ENCODE assay signal across 1 cellular context in genomic region chr11:125568970-125569912, GRCh38.
TF ChIP-seq lines count a peak whose summit lies in the region.

EI24 (plus strand) TSS chr11:125569477; CDS start chr11:125572528, 3,051 bp downstream.

TF ChIP-seq in H1, 55 proteins besides CTCF, POLR2A, EP300 and RAD21:
- TF ChIP-seq CEBPB (IDR thresholded peaks at IDR 0.05; ENCODE audit: low read depth, low read length), result no peak
- TF ChIP-seq CTBP2 (IDR thresholded peaks at IDR 0.05; ENCODE audit: borderline replicate concordance, insufficient read depth, insufficient read length, low read length), result peak; percentile 35
- TF ChIP-seq BCL11A (IDR thresholded peaks at IDR 0.05; ENCODE audit: low read depth in 2 of 2, low read length in 2 of 2), result no peak
- TF ChIP-seq YY1 (IDR thresholded peaks at IDR 0.05; ENCODE audit: low read depth, low read length), result peak; percentile 59; the same call in 1 of the 2 replicates
- no peak for TF ChIP-seq MAFK (IDR thresholded peaks at IDR 0.05; ENCODE audit: low read depth, low read length)
- peak; percentile 60 for TF ChIP-seq SIX5 (IDR thresholded peaks at IDR 0.05; ENCODE audit: low read depth, low read length)
- no peak for TF ChIP-seq NANOG (IDR thresholded peaks at IDR 0.05; ENCODE audit: insufficient read depth, low read depth, low read length, poor library complexity, severe bottlenecking)
- TF ChIP-seq CHD2 (IDR thresholded peaks at IDR 0.05; ENCODE audit: low read length), result peak; percentile 51
- peak; percentile 79; the same call in 1 of the 2 replicates for TF ChIP-seq KDM1A (IDR thresholded peaks at IDR 0.05; ENCODE audit: borderline replicate concordance, low read length)
- TF ChIP-seq MAX (IDR thresholded peaks at IDR 0.05), result peak; percentile 83; the same call in 1 of the 2 replicates
- TF ChIP-seq SAP30 (IDR thresholded peaks at IDR 0.05; ENCODE audit: insufficient read depth, insufficient replicate concordance, low read length), result no peak
- TF ChIP-seq TEAD4 (IDR thresholded peaks at IDR 0.05; ENCODE audit: low read depth, low read length), result peak; percentile 52; the same call in 1 of the 2 replicates
- peak; percentile 39 for TF ChIP-seq ASH2L (IDR thresholded peaks at IDR 0.05; ENCODE audit: low read length)
- TF ChIP-seq FOSL1 (IDR thresholded peaks at IDR 0.05; ENCODE audit: insufficient read depth, low read depth, low read length), result 0 out of 2 replicates have a peak, but pooled peaks have one; percentile 8
- TF ChIP-seq PHF8 (conservative IDR thresholded peaks at IDR 0.05; ENCODE audit: low read depth, low read length), result peak; percentile 88
- peak; percentile 62 for TF ChIP-seq E2F6 (IDR thresholded peaks at IDR 0.05)
- peak in 1 of 2 experiments; percentile 48; a peak in 2 of 4 replicates for TF ChIP-seq SIN3A (conservative IDR thresholded peaks at IDR 0.05 in 1 of 2, IDR thresholded peaks at IDR 0.05 in 1 of 2; ENCODE audit: low read depth in 1 of 2, low read length in 2 of 2)
- peak; percentile 71 for TF ChIP-seq CREB1 (IDR thresholded peaks at IDR 0.05)
- TF ChIP-seq NRF1 (IDR thresholded peaks at IDR 0.05; ENCODE audit: low read depth, low read length), result peak; percentile 53
- TF ChIP-seq BACH1 (IDR thresholded peaks at IDR 0.05; ENCODE audit: low read length), result 0 out of 2 replicates have a peak, but pooled peaks have one; percentile 3
- peak; percentile 74; the same call in 1 of the 2 replicates for TF ChIP-seq TAF1 (IDR thresholded peaks at IDR 0.05; ENCODE audit: low read depth, low read length)
- TF ChIP-seq SP1 (IDR thresholded peaks at IDR 0.05; ENCODE audit: low read depth, low read length), result peak; percentile 61; the same call in 1 of the 2 replicates
- TF ChIP-seq TCF12 (IDR thresholded peaks at IDR 0.05; ENCODE audit: low read depth, low read length), result peak; percentile 62; the same call in 1 of the 2 replicates
